In the genomic region with DNA sequence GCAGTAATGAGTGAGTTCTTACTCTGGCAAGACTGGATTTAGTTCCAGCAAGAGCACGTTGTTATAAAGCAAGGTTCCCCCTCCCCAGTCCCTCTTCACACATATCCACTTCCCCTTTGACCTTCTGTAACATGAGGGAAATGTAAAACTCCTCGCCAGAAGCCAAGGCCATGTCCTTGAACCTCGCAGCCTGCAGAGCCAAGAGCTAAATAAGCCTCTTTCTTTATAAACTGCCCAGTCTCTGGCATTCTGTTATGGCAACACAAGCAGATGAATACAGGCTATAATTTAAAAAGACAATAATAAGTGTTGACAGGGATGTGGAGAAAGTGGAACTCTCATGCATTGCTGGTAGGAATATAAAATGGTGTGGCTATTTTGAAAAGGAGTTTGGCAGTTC, we compare ENCODE assay signal across 20 cellular contexts.
A peak's percentile ranks its signal among the peaks of the same experiment; 100 is the strongest.
DNase-seq lines count a peak whose midpoint lies in the region; ATAC-seq, FAIRE-seq and TF ChIP-seq lines count a peak whose summit lies in the region.
"Had no signal": no experiment of that assay in that cellular context is flagged by ENCODE, and none has a peak within 500 bp of the region (broad histone marks: within the 10 kb centered on the region; RNA-seq: fewer than 3 reads in every experiment).

No MANE protein-coding gene starts in this region.

- TF ChIP-seq POLR2A in HepG2 (IDR thresholded peaks at IDR 0.05; ENCODE audit: insufficient read depth in 1 of 2, low read depth in 2 of 2, low read length in 2 of 2) (no peak), right lobe of liver (IDR thresholded peaks at IDR 0.05) (no peak)

- peaks cover 94% of the 10 kb centered on the region for H3K79me2 ChIP-seq in HepG2 (ENCODE audit: insufficient read depth, low read length)

- no peak overlapping the region for H3K9ac ChIP-seq in HepG2 (ENCODE audit: insufficient read depth, low read depth, low read length)
- H3K9ac ChIP-seq: BLaER1 had no signal

- H3K36me3 Mint-ChIP-seq in CD8-positive, alpha-beta T cell, result peaks cover 50% of the 10 kb centered on the region
- H3K36me3 Mint-ChIP-seq in memory B cell (peaks cover 46% of the 10 kb centered on the region), MCF 10A (ENCODE audit: insufficient read depth, unreplicated experiment) (peaks cover 15% of the 10 kb centered on the region)

- H3K27ac Mint-ChIP-seq in CD8-positive, alpha-beta T cell, result peak overlapping the region; percentile 39
- peak overlapping the region; percentile 45 for H3K27ac Mint-ChIP-seq in memory B cell
- no peak overlapping the region for H3K27ac Mint-ChIP-seq in MCF 10A (ENCODE audit: low read depth, unreplicated experiment)
- H3K27ac Mint-ChIP-seq: B cell; CD4-positive, CD25-positive, alpha-beta regulatory T cell; HFFc6 had no signal

- H3K27me3 ChIP-seq in HepG2 (ENCODE audit: control insufficient read depth in 1 of 2, insufficient read depth in 2 of 2, low read length in 2 of 2) (no peaks in the 10 kb centered on the region), right lobe of liver (no peaks in the 10 kb centered on the region)
- no peaks in the 10 kb centered on the region for H3K27me3 ChIP-seq in CD8-positive, alpha-beta T cell (ENCODE audit: insufficient read depth, low read length)

- DNase-seq in HepG2 (ENCODE audit: low spot score), result peak; percentile 61
- no peak for DNase-seq in right lobe of liver
- no peak for DNase-seq in CD8-positive, alpha-beta T cell
- no peak for DNase-seq in memory B cell (ENCODE audit: low spot score in 2 of 2)
- no peak for DNase-seq in MCF 10A (ENCODE audit: unreplicated experiment)
- DNase-seq: Calu3; CD4-positive, CD25-positive, alpha-beta regulatory T cell; COR-L47; DMS53; DMS79 treated with DMSO at 0.1 percent for 48 hours; GF-D8; GOT3; HFFc6 had no signal

- FAIRE-seq in HepG2 (lab: Jason Lieb, UNC), result peak; percentile 4
- FAIRE-seq: GM18507, H54 had no signal

- H3K4me1 Mint-ChIP-seq in CD8-positive, alpha-beta T cell (ENCODE audit: low read depth), result peaks cover 47% of the 10 kb centered on the region
- peaks cover 32% of the 10 kb centered on the region for H3K4me1 Mint-ChIP-seq in memory B cell
- peaks cover under 1% of the 10 kb centered on the region for H3K4me1 Mint-ChIP-seq in MCF 10A (ENCODE audit: insufficient read depth, unreplicated experiment)

- H3K9me3 Mint-ChIP-seq in CD8-positive, alpha-beta T cell, result peaks cover 34% of the 10 kb centered on the region
- H3K9me3 Mint-ChIP-seq in memory B cell (peaks cover 11% of the 10 kb centered on the region), MCF 10A (ENCODE audit: unreplicated experiment) (no peaks in the 10 kb centered on the region)

- no peak overlapping the region for H3K4me2 ChIP-seq in HepG2 (ENCODE audit: low read depth, low read length)
- H3K4me2 ChIP-seq: BLaER1 had no signal

- BruUV-seq in HepG2 (replicated peaks; lab: Mats Ljungman, UMichigan) (no TSS peak), MCF 10A (replicated peaks; lab: Mats Ljungman, UMichigan) (no TSS peak)

- POLR2A ChIA-PET in HepG2 (lab: Yijun Ruan, JAX), result no interaction called here
- POLR2A ChIA-PET in CD8-positive, alpha-beta T cell (lab: Charles Lee), result no interaction called here
- POLR2A ChIA-PET in MCF 10A (lab: Yijun Ruan, JAX), result no interaction called here

- H3K4me1 ChIP-seq in HepG2 (ENCODE audit: insufficient read depth, low read length) (peaks cover 48% of the 10 kb centered on the region), right lobe of liver (no peaks in the 10 kb centered on the region)
- peaks cover 15% of the 10 kb centered on the region for H3K4me1 ChIP-seq in CD8-positive, alpha-beta T cell (ENCODE audit: insufficient read depth, low read length)
- H3K4me1 ChIP-seq: BLaER1 had no signal

- H3K4me3 ChIP-seq in HepG2 (replicated peaks in 1 of 3; ENCODE audit: insufficient read depth in 1 of 3, low read depth in 2 of 3, low read length in 3 of 3) (no peak overlapping the region), right lobe of liver (no peak overlapping the region)
- H3K4me3 ChIP-seq in CD8-positive, alpha-beta T cell (ENCODE audit: low read depth, low read length), result no peak overlapping the region
- H3K4me3 ChIP-seq: BLaER1, HAP-1 had no signal

- ATAC-seq in HepG2, result peak; percentile 76
- no peak for ATAC-seq in right lobe of liver
- ATAC-seq in CD8-positive, alpha-beta T cell, result no peak
- ATAC-seq in memory B cell (ENCODE audit: low read depth), result no peak
- no peak for ATAC-seq in GM21367 (IDR thresholded peaks at IDR 0.05; ENCODE audit: unreplicated experiment)

- no peak overlapping the region for H2AFZ ChIP-seq in HepG2 (ENCODE audit: low read length)

- no peaks in the 10 kb centered on the region for H3K27me3 Mint-ChIP-seq in CD8-positive, alpha-beta T cell (ENCODE audit: low read depth)
- H3K27me3 Mint-ChIP-seq in memory B cell, result no peaks in the 10 kb centered on the region
- H3K27me3 Mint-ChIP-seq in MCF 10A (ENCODE audit: insufficient read depth, unreplicated experiment), result no peaks in the 10 kb centered on the region
- H3K27me3 Mint-ChIP-seq: B cell; CD4-positive, CD25-positive, alpha-beta regulatory T cell had no signal

- H3K9me3 ChIP-seq in HepG2 (ENCODE audit: low read length) (peaks cover 11% of the 10 kb centered on the region), right lobe of liver (no peaks in the 10 kb centered on the region)
- peaks cover 13% of the 10 kb centered on the region for H3K9me3 ChIP-seq in CD8-positive, alpha-beta T cell (ENCODE audit: low read length)

- TF ChIP-seq CTCF in HepG2 (CRISPR knock-in tag; IDR thresholded peaks at IDR 0.05) (0 out of 2 replicates have a peak, but pooled peaks have one; percentile 4), right lobe of liver (IDR thresholded peaks at IDR 0.05) (no peak), MCF 10A (IDR thresholded peaks at IDR 0.05; ENCODE audit: unreplicated experiment) (no peak)
- TF ChIP-seq CTCF in CD8-positive, alpha-beta T cell (IDR thresholded peaks at IDR 0.05), result no peak

- in situ Hi-C loops in HepG2 (cut with HindIII; ENCODE audit: extremely low pct_ligation_motif_present, low pct_unique_long_range_greater_than_20kb), result no loop called here

- H3K4me3 Mint-ChIP-seq in CD8-positive, alpha-beta T cell, result no peak overlapping the region
- no peak overlapping the region for H3K4me3 Mint-ChIP-seq in memory B cell
- H3K4me3 Mint-ChIP-seq in MCF 10A (ENCODE audit: unreplicated experiment), result no peak overlapping the region
- H3K4me3 Mint-ChIP-seq: B cell; CD4-positive, CD25-positive, alpha-beta regulatory T cell; HFFc6 had no signal

- CTCF ChIA-PET in HepG2 (lab: Yijun Ruan, JAX; ENCODE audit: low intra/inter-chr PET ratio, low total read pairs) (no interaction called here), MCF 10A (lab: Yijun Ruan, JAX) (no interaction called here)
- CTCF ChIA-PET in CD8-positive, alpha-beta T cell (lab: Charles Lee), result no interaction called here

- peak in 1 of 2 experiments; percentile 53; a peak in 1 of 4 replicates for TF ChIP-seq EP300 in HepG2 (IDR thresholded peaks at IDR 0.05; ENCODE audit: low read depth in 2 of 2, low read length in 2 of 2)
- TF ChIP-seq EP300 in HepG2 (CRISPR knock-in tag; IDR thresholded peaks at IDR 0.05; ENCODE audit: borderline replicate concordance), result peak; percentile 40; the same call in 1 of the 2 replicates

- H4K20me1 ChIP-seq in HepG2 (ENCODE audit: insufficient read depth, low read length), result peaks cover 3% of the 10 kb centered on the region; the same call in 1 of the 2 replicates

- H3K27ac ChIP-seq in HepG2 (ENCODE audit: extremely low read length, insufficient read depth, low read length) (peak overlapping the region; percentile 17), right lobe of liver (no peak overlapping the region)
- no peak overlapping the region for H3K27ac ChIP-seq in CD8-positive, alpha-beta T cell (ENCODE audit: low read depth, low read length)
- H3K27ac ChIP-seq: BLaER1, C4-2B had no signal

- H3K36me3 ChIP-seq in HepG2 (replicated peaks in 1 of 2; ENCODE audit: control insufficient read depth in 1 of 2, insufficient read depth in 2 of 2, low read length in 2 of 2) (no peaks in the 10 kb centered on the region; a peak in 1 of 5 replicates), right lobe of liver (no peaks in the 10 kb centered on the region)
- no peaks in the 10 kb centered on the region for H3K36me3 ChIP-seq in CD8-positive, alpha-beta T cell (ENCODE audit: insufficient read depth, low read length)
- H3K36me3 ChIP-seq: HAP-1 had no signal

- 28% methylated on average over 3 of the region's 3 CpGs for WGBS in HepG2 (ENCODE audit: low lambda C conversion rate)
- 90% methylated on average over 3 of the region's 3 CpGs for WGBS in right lobe of liver (ENCODE audit: insufficient coverage, low coverage, low lambda C conversion rate, missing lambda C conversion rate)

- intact Hi-C loops in HepG2 (cut with micrococcal nuclease; ENCODE audit: unreplicated experiment) (no loop called here), right lobe of liver (cut with DNase I) (no loop called here), MCF 10A (cut with micrococcal nuclease) (no loop called here)
- intact Hi-C loops in CD8-positive, alpha-beta T cell (cut with DNase I, micrococcal nuclease), result no loop called here

- TF ChIP-seq RAD21 in HepG2 (CRISPR knock-in tag; IDR thresholded peaks at IDR 0.05), result no peak

TF ChIP-seq in HepG2, 621 proteins besides CTCF, POLR2A, EP300 and RAD21 (continues in another document):
- TF ChIP-seq ZNF7 (CRISPR knock-in tag; IDR thresholded peaks at IDR 0.05) (peak; percentile 100), CEBPG (CRISPR knock-in tag; IDR thresholded peaks at IDR 0.05) (peak; percentile 11; the same call in 1 of the 2 replicates), TBX2 (CRISPR knock-in tag; IDR thresholded peaks at IDR 0.05; ENCODE audit: borderline replicate concordance) (peak; percentile 90), ZNF709 (CRISPR knock-in tag; IDR thresholded peaks at IDR 0.05) (peak; percentile 44; the same call in 1 of the 2 replicates), ZSCAN31 (CRISPR knock-in tag; IDR thresholded peaks at IDR 0.05; ENCODE audit: low read depth) (no peak)
- TF ChIP-seq, protein P1, sequence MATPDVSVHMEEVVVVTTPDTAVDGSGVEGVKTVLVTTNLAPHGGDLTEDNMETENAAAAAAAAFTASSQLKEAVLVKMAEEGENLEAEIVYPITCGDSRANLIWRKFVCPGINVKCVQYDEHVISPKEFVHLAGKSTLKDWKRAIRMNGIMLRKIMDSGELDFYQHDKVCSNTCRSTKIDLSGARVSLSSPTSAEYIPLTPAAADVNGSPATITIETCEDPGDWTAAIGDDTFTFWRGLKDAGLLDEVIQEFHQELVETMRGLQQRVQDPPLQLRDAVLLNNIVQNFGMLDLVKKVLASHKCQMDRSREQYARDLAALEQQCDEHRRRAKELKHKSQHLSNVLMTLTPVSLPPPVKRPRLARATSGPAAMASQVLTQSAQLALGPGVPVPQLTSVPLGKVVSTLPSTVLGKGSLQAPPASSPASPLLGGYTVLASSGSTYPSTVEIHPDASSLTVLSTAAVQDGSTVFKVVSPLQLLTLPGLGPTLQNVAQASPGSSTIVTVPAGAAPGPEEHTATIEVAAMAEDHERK (CRISPR knock-in tag; IDR thresholded peaks at IDR 0.05; ENCODE audit: low read depth), result no peak
